In the genomic region with DNA sequence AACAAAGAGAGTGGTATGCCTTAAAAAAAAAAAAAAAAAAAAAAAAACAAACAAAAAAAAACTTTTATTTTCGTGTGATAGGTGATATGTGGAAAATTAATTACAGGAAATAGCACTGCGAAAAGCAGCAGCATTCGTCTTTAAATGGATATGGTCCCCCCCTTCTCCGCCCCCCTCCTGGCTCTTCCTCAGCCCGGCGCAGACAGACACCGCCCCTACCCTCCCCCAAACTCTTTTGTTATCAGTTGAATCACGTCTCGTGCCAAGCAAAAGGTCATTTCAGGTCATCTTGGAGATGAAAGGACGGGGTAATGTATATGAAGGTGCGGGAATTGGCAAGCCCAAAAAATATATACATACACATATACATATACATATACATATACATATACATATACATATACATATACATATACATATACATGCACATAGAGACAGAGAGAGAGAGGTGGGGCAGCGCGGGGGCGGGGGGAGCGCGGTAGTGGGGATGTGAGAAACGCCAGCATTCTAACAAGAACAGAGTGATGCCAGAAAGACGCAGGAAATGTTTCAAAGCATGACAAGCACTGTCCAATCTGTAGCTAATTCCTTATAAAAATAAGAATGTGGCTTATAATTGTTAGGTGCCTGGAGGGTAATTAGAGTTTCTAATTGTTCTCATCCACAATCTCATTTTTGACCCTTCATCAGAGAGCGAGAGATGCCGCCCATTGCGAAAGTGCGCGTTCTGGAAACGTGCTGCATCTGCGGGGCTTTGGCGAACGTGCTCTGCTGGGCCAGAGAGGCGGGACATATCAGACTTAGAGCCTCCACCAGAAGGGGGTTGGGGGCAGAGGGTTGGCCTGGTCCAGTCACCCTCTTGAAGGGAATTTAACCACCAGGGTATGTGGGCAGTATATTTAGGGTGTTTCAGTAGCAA, we compare ENCODE assay signal across 9 cellular contexts.
DNase-seq lines count a peak whose midpoint lies in the region; ATAC-seq and TF ChIP-seq lines count a peak whose summit lies in the region.
"Had no signal": no experiment of that assay in that cellular context is flagged by ENCODE, and none has a peak within 500 bp of the region (broad histone marks: within the 10 kb centered on the region; RNA-seq: fewer than 3 reads in every experiment).

No MANE protein-coding gene starts in this region.

- no peaks in the 10 kb centered on the region for H3K27me3 ChIP-seq in smooth muscle cell (ENCODE audit: low read depth)

- POLR2A ChIA-PET in MCF 10A (lab: Yijun Ruan, JAX) = no interaction called here

- H3K27ac Mint-ChIP-seq in MCF 10A (ENCODE audit: low read depth, unreplicated experiment) = peak overlapping the region; percentile 64
- H3K27ac Mint-ChIP-seq in activated T-helper 17 cell treated with anti-CD3 and anti-CD28 coated beads, Interleukin-2, amount 50 U/mL, for 72 hours = no peak overlapping the region

- CTCF ChIA-PET in MCF 10A (lab: Yijun Ruan, JAX) = no interaction called here

- no peaks in the 10 kb centered on the region for H4K20me1 ChIP-seq in smooth muscle cell (ENCODE audit: low read depth)

- H3K27ac ChIP-seq in smooth muscle cell (ENCODE audit: low read depth) = peak overlapping the region; percentile 66

- BruUV-seq in MCF 10A (replicated peaks; lab: Mats Ljungman, UMichigan) = no TSS peak

- peak overlapping the region; percentile 98 for H3K4me2 ChIP-seq in smooth muscle cell

- no peak for TF ChIP-seq RAD21 in Ishikawa (IDR thresholded peaks at IDR 0.05; ENCODE audit: low read depth)

- no peaks in the 10 kb centered on the region for H3K79me2 ChIP-seq in smooth muscle cell (ENCODE audit: low read depth)

- TF ChIP-seq CTCF in MCF 10A (IDR thresholded peaks at IDR 0.05; ENCODE audit: unreplicated experiment) (no peak), smooth muscle cell (IDR thresholded peaks at IDR 0.05; ENCODE audit: borderline replicate concordance, insufficient read depth, poor library complexity, severe bottlenecking) (no peak)

- H3K4me3 Mint-ChIP-seq in MCF 10A (ENCODE audit: unreplicated experiment) = peak overlapping the region; percentile 64
- H3K4me3 Mint-ChIP-seq in activated T-helper 17 cell treated with anti-CD3 and anti-CD28 coated beads, Interleukin-2, amount 50 U/mL, for 72 hours = no peak overlapping the region

- H3K36me3 ChIP-seq in smooth muscle cell (ENCODE audit: low read depth) = no peaks in the 10 kb centered on the region

- intact Hi-C loops in MCF 10A (cut with micrococcal nuclease) = no loop called here

- no peaks in the 10 kb centered on the region for H3K27me3 Mint-ChIP-seq in MCF 10A (ENCODE audit: insufficient read depth, unreplicated experiment)
- H3K27me3 Mint-ChIP-seq in activated T-helper 17 cell treated with anti-CD3 and anti-CD28 coated beads, Interleukin-2, amount 50 U/mL, for 72 hours = peaks cover 15% of the 10 kb centered on the region

- H2AFZ ChIP-seq in smooth muscle cell (ENCODE audit: low read depth) = peak overlapping the region; percentile 99

- no peak for ATAC-seq in activated T-helper 17 cell treated with anti-CD3 and anti-CD28 coated beads, Interleukin-2, amount 50 U/mL, for 72 hours (replicated peaks)
- ATAC-seq: left colon had no signal

- 4% methylated on average over 26 of the region's 28 CpGs for WGBS in smooth muscle cell (ENCODE audit: low lambda C conversion rate)

- TF ChIP-seq EP300 in Ishikawa (IDR thresholded peaks at IDR 0.05; ENCODE audit: borderline replicate concordance) = peak; percentile 25; the same call in 1 of the 2 replicates

- peak overlapping the region; percentile 84 for H3K9ac ChIP-seq in smooth muscle cell (ENCODE audit: low read depth)

- H3K9me3 Mint-ChIP-seq in MCF 10A (ENCODE audit: unreplicated experiment) = no peaks in the 10 kb centered on the region
- H3K9me3 Mint-ChIP-seq in activated T-helper 17 cell treated with anti-CD3 and anti-CD28 coated beads, Interleukin-2, amount 50 U/mL, for 72 hours = no peaks in the 10 kb centered on the region

- peaks cover 21% of the 10 kb centered on the region for H3K4me1 ChIP-seq in smooth muscle cell (ENCODE audit: low read depth)

- H3K36me3 Mint-ChIP-seq in MCF 10A (ENCODE audit: insufficient read depth, unreplicated experiment) = no peaks in the 10 kb centered on the region
- no peaks in the 10 kb centered on the region for H3K36me3 Mint-ChIP-seq in activated T-helper 17 cell treated with anti-CD3 and anti-CD28 coated beads, Interleukin-2, amount 50 U/mL, for 72 hours (ENCODE audit: low read depth)

- H3K9me3 ChIP-seq in smooth muscle cell (replicated peaks; ENCODE audit: low read depth) = no peaks in the 10 kb centered on the region

- DNase-seq in MCF 10A (ENCODE audit: unreplicated experiment) (no peak), iris pigment epithelial cell (ENCODE audit: low read depth) (peak; percentile 2), smooth muscle cell (lab: John Stamatoyannopoulos, UW; ENCODE audit: unreplicated experiment) (no peak), HT-29 (ENCODE audit: low spot score) (no peak)
- DNase-seq in central memory CD4-positive, alpha-beta T cell = no peak
- DNase-seq in effector CD4-positive, alpha-beta T cell = no peak

- H3K4me3 ChIP-seq in smooth muscle cell = peak overlapping the region; percentile 73

- peaks cover 9% of the 10 kb centered on the region for H3F3A ChIP-seq in smooth muscle cell (ENCODE audit: low read depth)

- H3K4me1 Mint-ChIP-seq in MCF 10A (ENCODE audit: insufficient read depth, unreplicated experiment) = peaks cover 5% of the 10 kb centered on the region
- H3K4me1 Mint-ChIP-seq in activated T-helper 17 cell treated with anti-CD3 and anti-CD28 coated beads, Interleukin-2, amount 50 U/mL, for 72 hours = no peaks in the 10 kb centered on the region

TF ChIP-seq in Ishikawa, 13 proteins besides CTCF, POLR2A, EP300 and RAD21:
- TF ChIP-seq CEBPB (IDR thresholded peaks at IDR 0.05) (peak; percentile 64), ZBTB7A (IDR thresholded peaks at IDR 0.05; ENCODE audit: low read depth) (peak; percentile 33; the same call in 1 of the 2 replicates), NFIC (IDR thresholded peaks at IDR 0.05) (no peak), TEAD4 (IDR thresholded peaks at IDR 0.05) (no peak)
